In the genomic region with DNA sequence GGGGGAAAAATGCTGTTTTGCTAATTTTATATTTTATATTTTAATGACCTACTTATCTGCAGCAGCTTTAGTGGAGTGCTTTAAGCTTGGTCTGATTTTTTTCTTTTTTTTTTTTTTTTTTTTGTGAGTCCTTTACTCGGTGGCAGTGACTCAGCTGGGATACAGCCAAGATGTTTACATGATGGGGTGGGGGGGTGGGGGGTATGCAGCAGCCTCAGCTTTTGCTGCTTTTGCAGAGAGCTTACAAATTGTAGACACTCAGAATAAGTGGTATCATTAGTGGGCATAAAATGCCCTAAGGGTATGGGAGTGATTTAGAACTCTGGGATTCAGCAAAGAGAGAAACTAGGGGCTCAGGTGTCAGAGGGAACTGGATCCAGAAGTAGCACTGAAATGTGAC, we compare ENCODE assay signal across 21 cellular contexts. TPM values are rescaled to one million over a fixed set of nuclear protein-coding genes. Genes with fewer than 3 reads are reported as not detected.
DNase-seq lines count a peak whose midpoint lies in the region; ATAC-seq, FAIRE-seq and TF ChIP-seq lines count a peak whose summit lies in the region.
"Had no signal": no experiment of that assay in that cellular context is flagged by ENCODE, and none has a peak within 500 bp of the region (broad histone marks: within the 10 kb centered on the region; RNA-seq: fewer than 3 reads in every experiment).

No MANE protein-coding gene starts in this region.

- H3K27me3 ChIP-seq in BE2C (no peaks in the 10 kb centered on the region), bronchial epithelial cell (ENCODE audit: control insufficient read depth, insufficient read depth, low read length) (no peaks in the 10 kb centered on the region)

- TF ChIP-seq CTCF in BE2C (IDR thresholded peaks at IDR 0.05; ENCODE audit: low read depth, low read length): no peak
- no peak for TF ChIP-seq CTCF in bronchial epithelial cell (IDR thresholded peaks at IDR 0.05; ENCODE audit: insufficient read depth, low read length, severe bottlenecking)

- H3K4me3 ChIP-seq in BE2C (ENCODE audit: low read depth, low read length) (no peak overlapping the region), bronchial epithelial cell (ENCODE audit: low read depth, low read length) (no peak overlapping the region)

- intact Hi-C loops in head of caudate nucleus (cut with DNase I) (no loop called here), Right ventricle myocardium superior (cut with DNase I) (no loop called here)

- no peaks in the 10 kb centered on the region for H3K4me1 ChIP-seq in BE2C

- peak; percentile 14 for DNase-seq in BE2C
- DNase-seq in NCI-H1092 (lab: John Stamatoyannopoulos, UW): peak; percentile 49
- DNase-seq in NCI-H2227 (lab: John Stamatoyannopoulos, UW; ENCODE audit: unreplicated experiment): peak; percentile 78
- DNase-seq in bronchial epithelial cell (ENCODE audit: low read depth): peak; percentile 12
- no peak for DNase-seq in head of caudate nucleus
- no peak for DNase-seq in hypothalamus (lab: John Stamatoyannopoulos, UW)
- no peak for DNase-seq in Right ventricle myocardium superior
- DNase-seq: CD8-positive, alpha-beta T cell; central memory CD4-positive, alpha-beta T cell; effector memory CD4-positive, alpha-beta T cell; H9; left colon; NCI-H526 treated with DMSO at 0.1 percent for 48 hours; right cardiac atrium; T-helper 1 cell; WERI-Rb-1 had no signal

- no peak for ATAC-seq in HG03521 (IDR thresholded peaks at IDR 0.05; ENCODE audit: unreplicated experiment)
- no peak for ATAC-seq in Right ventricle myocardium superior (ENCODE audit: poor library complexity)
- ATAC-seq: CD8-positive, alpha-beta T cell; left colon; right cardiac atrium had no signal

- FAIRE-seq in bronchial epithelial cell (lab: Jason Lieb, UNC): no peak
- FAIRE-seq: G401.6, GM12892, RCC 7860 had no signal

- H3K9me3 ChIP-seq in BE2C: no peaks in the 10 kb centered on the region
- H3K9me3 ChIP-seq: neutrophil had no signal

- H3K36me3 ChIP-seq in BE2C: no peaks in the 10 kb centered on the region
- H3K36me3 ChIP-seq in bronchial epithelial cell (ENCODE audit: control insufficient read depth, insufficient read depth, low read length): no peaks in the 10 kb centered on the region
- H3K36me3 ChIP-seq: neutrophil, WERI-Rb-1 had no signal

RNA-seq across cellular contexts. Expression of a gene that starts 38.2 kb away (rescaled TPM):
- 28.2 TPM for polyA plus RNA-seq in BE2C (2012; ENCODE audit: insufficient read depth, insufficient read length, low read depth)
- total RNA-seq in bronchial epithelial cell: 139 and 150 TPM in 2 replicates
- 192 TPM for total RNA-seq in Right ventricle myocardium superior

Comparison
In these comparisons a context has a peak if more than half of its experiments do, and no peak if none do; other contexts are left out.
1. DNase-seq: peak in BE2C (single experiment), NCI-H1092 (single experiment), NCI-H2227 (single experiment) and bronchial epithelial cell (single experiment); none in head of caudate nucleus (0 of 42), hypothalamus (0 of 51) and Right ventricle myocardium superior (single experiment).